1 cellular context compared by ENCODE assay signal in the genomic region with DNA sequence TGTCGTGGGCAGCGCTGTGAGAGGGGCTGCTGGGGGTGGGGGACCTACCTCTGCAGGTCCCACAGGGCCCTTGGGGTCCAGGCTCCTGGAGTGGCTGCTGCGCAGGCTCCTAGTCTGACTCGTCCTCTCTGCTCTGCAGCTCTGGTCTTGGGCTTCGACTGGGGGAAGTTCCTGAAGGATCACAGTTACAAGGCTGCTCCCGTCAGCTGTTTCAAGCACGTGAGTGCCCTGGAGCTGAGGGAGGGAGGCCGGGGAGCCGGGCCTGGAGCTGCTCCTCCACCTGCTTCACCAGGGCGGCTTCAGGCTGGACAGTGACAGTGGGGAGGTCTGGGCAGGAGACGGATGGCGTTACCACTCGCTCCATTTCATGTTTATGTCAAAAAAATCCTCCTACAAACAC.
TF ChIP-seq lines count a peak whose summit lies in the region.

No MANE protein-coding gene starts in this region.

TF ChIP-seq in GM23338, 12 proteins besides CTCF, POLR2A, EP300 and RAD21:
- TF ChIP-seq ZNF462 (CRISPR knock-in tag; IDR thresholded peaks at IDR 0.05) (no peak), POLR2AphosphoS5 (IDR thresholded peaks at IDR 0.05; ENCODE audit: low read depth) (no peak), EZH2 (IDR thresholded peaks at IDR 0.05; ENCODE audit: low read depth, unreplicated experiment) (no peak), JUNB (IDR thresholded peaks at IDR 0.05; ENCODE audit: unreplicated experiment) (no peak), CREB1 (CRISPR knock-in tag; IDR thresholded peaks at IDR 0.05; ENCODE audit: low read depth) (no peak), EZH2phosphoT487 (IDR thresholded peaks at IDR 0.05; ENCODE audit: unreplicated experiment) (no peak)
